Comparison of ENCODE assay signal across 14 cellular contexts in the genomic region with DNA sequence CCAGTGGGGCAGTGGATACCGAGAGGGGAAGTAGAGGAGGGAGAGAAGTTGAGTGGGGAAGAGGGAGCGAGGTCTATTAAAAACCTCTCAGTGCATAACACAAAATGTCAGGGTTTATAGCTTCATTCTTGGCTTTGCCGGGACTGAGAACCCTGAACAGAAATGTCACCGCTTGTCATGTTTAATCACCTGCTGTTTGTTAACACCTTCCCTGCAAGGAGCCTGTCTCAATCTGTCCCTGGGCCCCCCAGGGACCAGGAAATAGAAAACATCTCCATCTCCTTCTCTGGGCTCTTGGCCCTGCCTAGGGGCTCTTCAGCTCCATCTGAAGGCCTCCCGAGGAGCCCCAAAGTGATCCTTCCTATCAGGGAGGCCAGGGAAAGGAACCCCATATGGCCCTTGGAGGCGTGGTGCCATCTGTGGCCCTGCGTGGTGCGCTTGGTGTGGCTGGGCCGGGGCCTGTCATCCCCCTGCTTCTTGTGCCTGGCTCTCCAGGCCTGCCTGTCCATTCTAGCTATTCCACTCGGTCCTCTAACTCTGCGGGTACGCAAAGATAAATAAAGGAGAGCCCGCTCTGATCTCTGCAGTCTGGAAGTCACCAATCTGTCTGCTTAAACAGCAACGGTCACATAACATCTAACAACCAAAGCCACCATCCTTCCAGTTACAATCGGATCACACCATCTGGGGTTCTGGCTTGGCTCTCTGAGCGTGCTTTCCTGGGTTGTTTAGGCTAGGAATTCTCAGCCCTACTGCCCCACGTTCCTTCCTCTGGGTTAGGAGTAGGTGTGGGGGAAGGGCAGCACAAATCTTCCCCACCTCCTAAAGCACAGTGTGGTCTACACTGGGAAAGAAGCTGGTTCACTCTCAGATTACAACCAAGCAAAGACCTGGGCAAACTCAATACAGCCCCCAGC.
DNase-seq lines count a peak whose midpoint lies in the region; ATAC-seq and TF ChIP-seq lines count a peak whose summit lies in the region.
"Had no signal": no experiment of that assay in that cellular context is flagged by ENCODE, and none has a peak within 500 bp of the region (broad histone marks: within the 10 kb centered on the region; RNA-seq: fewer than 3 reads in every experiment).

No MANE protein-coding gene starts in this region.

- DNase-seq in cardiac muscle cell (ENCODE audit: low read depth in 1 of 2, low spot score in 1 of 2) (peak in 1 of 2 donors; percentile 26), left ventricle myocardium superior (no peak), thyroid gland (no peak), D341Med (ENCODE audit: low spot score) (no peak), osteoblast (ENCODE audit: insufficient read length, low spot score, missing footprints) (no peak)
- DNase-seq: activated T-cell treated with anti-CD3 and anti-CD28 coated beads for 4 hours; anterior cingulate cortex; hypothalamus; KG1; naive B cell; stimulated activated CD8-positive, alpha-beta memory T cell treated with anti-CD3 and anti-CD28 coated beads, Interleukin-4, amount 100 ng/mL, for 48 hours had no signal

- peak overlapping the region; percentile 93 for H3K27ac ChIP-seq in cardiac muscle cell
- H3K27ac ChIP-seq in VCaP, result peak overlapping the region; percentile 98
- H3K27ac ChIP-seq in mesodermal cell (ENCODE audit: low read depth, low read length, severe bottlenecking), result peak overlapping the region; percentile 1
- peak overlapping the region in 2 of 3 donors; percentile 28 to 31 for H3K27ac ChIP-seq in thyroid gland
- H3K27ac ChIP-seq in osteoblast (ENCODE audit: low read depth, low read length), result no peak overlapping the region

- H3K36me3 ChIP-seq in cardiac muscle cell (no peaks in the 10 kb centered on the region), mesodermal cell (ENCODE audit: control insufficient read depth, insufficient read depth, low read length) (no peaks in the 10 kb centered on the region), thyroid gland (no peaks in the 10 kb centered on the region), osteoblast (ENCODE audit: insufficient read depth, low read length) (no peaks in the 10 kb centered on the region)

- H3K4me1 ChIP-seq in cardiac muscle cell (ENCODE audit: low read depth), result peaks cover 93% of the 10 kb centered on the region
- peaks cover 51% of the 10 kb centered on the region for H3K4me1 ChIP-seq in mesodermal cell (ENCODE audit: control insufficient read depth, insufficient read depth, low read length, poor library complexity, severe bottlenecking)
- peaks cover 58 to 69% of the 10 kb centered on the region in 2 donors for H3K4me1 ChIP-seq in thyroid gland
- peaks cover 12% of the 10 kb centered on the region for H3K4me1 ChIP-seq in osteoblast (ENCODE audit: insufficient read depth, low read length)

- 71 to 76% methylated on average over 11 to 13 of the region's 17 CpGs for WGBS in mesodermal cell (ENCODE audit: insufficient coverage in 2 of 2), 2 experiments
- 56 to 77% methylated on average over 14 to 17 of the region's 17 CpGs for WGBS in thyroid gland, 2 donors

- intact Hi-C loops in left ventricle myocardium superior (cut with micrococcal nuclease) (no loop called here), thyroid gland (cut with DNase I) (no loop called here)

- H3K4me2 ChIP-seq in osteoblast (ENCODE audit: insufficient read depth, low read length), result no peak overlapping the region

- TF ChIP-seq POLR2A in thyroid gland (IDR thresholded peaks at IDR 0.05), result no peak

- no peaks in the 10 kb centered on the region for H3K27me3 ChIP-seq in cardiac muscle cell
- no peaks in the 10 kb centered on the region for H3K27me3 ChIP-seq in thyroid gland
- no peaks in the 10 kb centered on the region for H3K27me3 ChIP-seq in osteoblast (ENCODE audit: insufficient read depth, low read length)

- H3K4me3 ChIP-seq in cardiac muscle cell, result no peak overlapping the region
- no peak overlapping the region for H3K4me3 ChIP-seq in mesodermal cell (ENCODE audit: extremely low read depth, insufficient read depth, low read length, poor library complexity, severe bottlenecking)
- no peak overlapping the region for H3K4me3 ChIP-seq in thyroid gland (replicated peaks in 1 of 3)
- H3K4me3 ChIP-seq in osteoblast (ENCODE audit: insufficient read depth, low read length), result no peak overlapping the region

- H3K9me3 ChIP-seq in cardiac muscle cell (ENCODE audit: low read depth), result no peaks in the 10 kb centered on the region
- no peaks in the 10 kb centered on the region for H3K9me3 ChIP-seq in mesodermal cell (ENCODE audit: control insufficient read depth, low read length)
- no peaks in the 10 kb centered on the region for H3K9me3 ChIP-seq in thyroid gland
- no peaks in the 10 kb centered on the region for H3K9me3 ChIP-seq in osteoblast (ENCODE audit: low read depth, low read length)

- no peaks in the 10 kb centered on the region for H3K79me2 ChIP-seq in osteoblast (ENCODE audit: insufficient read depth, low read length)

- H2AFZ ChIP-seq in osteoblast (ENCODE audit: low read length), result no peak overlapping the region

- ATAC-seq in left ventricle myocardium superior (no peak), HG02678 (IDR thresholded peaks at IDR 0.05; ENCODE audit: unreplicated experiment) (no peak)

- H4K20me1 ChIP-seq in osteoblast (ENCODE audit: insufficient read depth, low read length), result no peaks in the 10 kb centered on the region

- TF ChIP-seq CTCF in cardiac muscle cell (IDR thresholded peaks at IDR 0.05; ENCODE audit: low read depth, low read length) (no peak), VCaP (conservative IDR thresholded peaks at IDR 0.05) (no peak), thyroid gland (IDR thresholded peaks at IDR 0.05) (no peak), osteoblast (IDR thresholded peaks at IDR 0.05; ENCODE audit: extremely low read depth, low read depth, low read length) (no peak)
